8 cellular contexts compared by ENCODE assay signal in genomic region chr2:47309952-47310800, GRCh38. TPM values are rescaled to one million over a fixed set of nuclear protein-coding genes. Genes with fewer than 3 reads are reported as not detected.
DNase-seq lines count a peak whose midpoint lies in the region; ATAC-seq and TF ChIP-seq lines count a peak whose summit lies in the region.

No MANE protein-coding gene starts in this region.

- intact Hi-C loops in naive thymus-derived CD4-positive, alpha-beta T cell (cut with micrococcal nuclease), result no loop called here
- intact Hi-C loops in tibial artery (cut with DNase I; ENCODE audit: low total_unique reads), result no loop called here

- no peak overlapping the region for H3K4me3 ChIP-seq in GM23338
- H3K4me3 ChIP-seq in Loucy (ENCODE audit: low read length, poor library complexity, severe bottlenecking), result peak overlapping the region; percentile 16
- no peak overlapping the region for H3K4me3 ChIP-seq in naive thymus-derived CD4-positive, alpha-beta T cell (ENCODE audit: low read length)
- H3K4me3 ChIP-seq in tibial artery, result no peak overlapping the region

- ATAC-seq in GM23338, result peak; percentile 35
- ATAC-seq in central memory CD8-positive, alpha-beta T cell (replicated peaks; ENCODE audit: extremely low read depth, poor library complexity, severe bottlenecking), result no peak
- ATAC-seq in naive thymus-derived CD4-positive, alpha-beta T cell, result peak; percentile 76

- no peak overlapping the region for H3K4me2 ChIP-seq in GM23338
- H3K4me2 ChIP-seq in Loucy (ENCODE audit: low read depth, low read length, poor library complexity, severe bottlenecking), result peak overlapping the region; percentile 40

- H3K9me3 ChIP-seq in Loucy (ENCODE audit: insufficient read depth, low read depth, low read length) (no peaks in the 10 kb centered on the region), tibial artery (no peaks in the 10 kb centered on the region)
- H3K9me3 ChIP-seq in naive thymus-derived CD4-positive, alpha-beta T cell (ENCODE audit: control insufficient read depth in 2 of 3, low read length in 3 of 3), result no peaks in the 10 kb centered on the region

- no peak for TF ChIP-seq CTCF in GM23338 (conservative IDR thresholded peaks at IDR 0.05; ENCODE audit: low read depth in 2 of 2)
- TF ChIP-seq CTCF in Loucy (conservative IDR thresholded peaks at IDR 0.05; ENCODE audit: low read length), result no peak
- TF ChIP-seq CTCF in tibial artery (IDR thresholded peaks at IDR 0.05), result no peak

- H3K9me2 ChIP-seq in GM23338 (ENCODE audit: insufficient read depth) (no peaks in the 10 kb centered on the region), Loucy (replicated peaks; ENCODE audit: low read depth, low read length) (no peaks in the 10 kb centered on the region)

- no peaks in the 10 kb centered on the region for H3K36me3 Mint-ChIP-seq in GM23338 (ENCODE audit: low read depth)
- no peaks in the 10 kb centered on the region for H3K36me3 Mint-ChIP-seq in central memory CD8-positive, alpha-beta T cell (ENCODE audit: insufficient read depth)
- no peaks in the 10 kb centered on the region for H3K36me3 Mint-ChIP-seq in naive thymus-derived CD4-positive, alpha-beta T cell

- CTCF ChIA-PET in naive thymus-derived CD4-positive, alpha-beta T cell (lab: Charles Lee), result no interaction called here

- no peaks in the 10 kb centered on the region for H3K9me3 Mint-ChIP-seq in GM23338
- no peaks in the 10 kb centered on the region for H3K9me3 Mint-ChIP-seq in central memory CD8-positive, alpha-beta T cell
- H3K9me3 Mint-ChIP-seq in naive thymus-derived CD4-positive, alpha-beta T cell, result no peaks in the 10 kb centered on the region

- H3K27ac ChIP-seq in GM23338 (ENCODE audit: low read depth) (no peak overlapping the region; the same call in 1 of the 2 replicates), tibial artery (no peak overlapping the region)
- H3K27ac ChIP-seq in naive thymus-derived CD4-positive, alpha-beta T cell (ENCODE audit: low read depth, low read length), result no peak overlapping the region

- 0 out of 2 replicates have a peak overlapping the region, but pooled peaks have one; percentile 47 for H2AFZ ChIP-seq in GM23338
- H2AFZ ChIP-seq in Loucy (ENCODE audit: low read length), result peak overlapping the region; percentile 18; the same call in 1 of the 2 replicates

- peak overlapping the region; percentile 13 for H3K9ac ChIP-seq in Loucy (ENCODE audit: low read depth, low read length, poor library complexity, severe bottlenecking)

- H3K79me2 ChIP-seq in GM23338 (replicated peaks; ENCODE audit: insufficient read depth), result no peaks in the 10 kb centered on the region
- no peaks in the 10 kb centered on the region for H3K79me2 ChIP-seq in Loucy (ENCODE audit: insufficient read depth, low read length)

- H3K36me3 ChIP-seq in GM23338 (ENCODE audit: insufficient read depth) (no peaks in the 10 kb centered on the region), Loucy (ENCODE audit: insufficient read depth, low read length) (no peaks in the 10 kb centered on the region), tibial artery (no peaks in the 10 kb centered on the region)
- H3K36me3 ChIP-seq in naive thymus-derived CD4-positive, alpha-beta T cell (ENCODE audit: control insufficient read depth in 2 of 3, insufficient read depth in 3 of 3, low read length in 3 of 3), result no peaks in the 10 kb centered on the region

- H4K20me1 ChIP-seq in GM23338 (replicated peaks; ENCODE audit: insufficient read depth) (no peaks in the 10 kb centered on the region), Loucy (ENCODE audit: insufficient read depth, low read length, poor library complexity, severe bottlenecking) (no peaks in the 10 kb centered on the region)

- H3K27me3 ChIP-seq in GM23338 (ENCODE audit: insufficient read depth), result no peaks in the 10 kb centered on the region
- H3K27me3 ChIP-seq in Loucy (ENCODE audit: insufficient read depth, low read length, poor library complexity, severe bottlenecking), result no peaks in the 10 kb centered on the region
- no peaks in the 10 kb centered on the region for H3K27me3 ChIP-seq in naive thymus-derived CD4-positive, alpha-beta T cell (ENCODE audit: control insufficient read depth in 2 of 2, insufficient read depth in 2 of 2, low read length in 2 of 2)
- no peaks in the 10 kb centered on the region for H3K27me3 ChIP-seq in tibial artery

- H3K4me3 Mint-ChIP-seq in GM23338, result no peak overlapping the region
- no peak overlapping the region for H3K4me3 Mint-ChIP-seq in central memory CD8-positive, alpha-beta T cell
- H3K4me3 Mint-ChIP-seq in naive thymus-derived CD4-positive, alpha-beta T cell, result no peak overlapping the region

- peaks cover 8% of the 10 kb centered on the region for H3K27me3 Mint-ChIP-seq in GM23338 (ENCODE audit: insufficient read depth, low read depth, poor library complexity)
- peaks cover 10% of the 10 kb centered on the region for H3K27me3 Mint-ChIP-seq in central memory CD8-positive, alpha-beta T cell
- peaks cover 2 to 26% (median 7%) of the 10 kb centered on the region in 5 donors for H3K27me3 Mint-ChIP-seq in naive thymus-derived CD4-positive, alpha-beta T cell

- H3F3A ChIP-seq in GM23338 (replicated peaks; ENCODE audit: low read depth), result no peaks in the 10 kb centered on the region
- H3F3A ChIP-seq in Loucy (ENCODE audit: low read depth), result no peaks in the 10 kb centered on the region

- no peak overlapping the region for H3K27ac Mint-ChIP-seq in GM23338
- peak overlapping the region; percentile 42 for H3K27ac Mint-ChIP-seq in central memory CD8-positive, alpha-beta T cell (ENCODE audit: low read depth)
- H3K27ac Mint-ChIP-seq in naive thymus-derived CD4-positive, alpha-beta T cell, result no peak overlapping the region

- H3K4me1 Mint-ChIP-seq in GM23338, result peaks cover 19% of the 10 kb centered on the region
- H3K4me1 Mint-ChIP-seq in central memory CD8-positive, alpha-beta T cell, result no peaks in the 10 kb centered on the region
- peaks cover 0 to 11% (median 0%) of the 10 kb centered on the region in 7 donors for H3K4me1 Mint-ChIP-seq in naive thymus-derived CD4-positive, alpha-beta T cell

- POLR2A ChIA-PET in naive thymus-derived CD4-positive, alpha-beta T cell (lab: Charles Lee), result no interaction called here

- H3K4me1 ChIP-seq in GM23338 (ENCODE audit: insufficient read depth), result peaks cover 16% of the 10 kb centered on the region
- H3K4me1 ChIP-seq in Loucy (ENCODE audit: insufficient read depth, low read length, poor library complexity, severe bottlenecking), result peaks cover 14% of the 10 kb centered on the region
- H3K4me1 ChIP-seq in naive thymus-derived CD4-positive, alpha-beta T cell (ENCODE audit: control insufficient read depth in 2 of 2, insufficient read depth in 2 of 2, low read length in 2 of 2), result no peaks in the 10 kb centered on the region
- H3K4me1 ChIP-seq in tibial artery, result peaks cover 0 to 24% (median 14%) of the 10 kb centered on the region in 4 donors

- TF ChIP-seq POLR2A in GM15510 (IDR thresholded peaks at IDR 0.05; ENCODE audit: borderline replicate concordance, extremely low read depth, insufficient read length), result peak; percentile 43

- DNase-seq in GM23338 (ENCODE audit: low spot score), result peak; percentile 15
- no peak for DNase-seq in central memory CD8-positive, alpha-beta T cell (ENCODE audit: low spot score in 2 of 2)
- DNase-seq in naive thymus-derived CD4-positive, alpha-beta T cell, result no peak
- DNase-seq in tibial artery, result no peak
- DNase-seq in activated CD8-positive, alpha-beta memory T cell treated with anti-CD3 and anti-CD28 coated beads, Interleukin-2, amount 50 U/mL, for 48 hours, result no peak
- DNase-seq in stimulated activated CD8-positive, alpha-beta memory T cell treated with anti-CD3 and anti-CD28 coated beads, Interleukin-4, amount 100 ng/mL, for 48 hours, result no peak

TF ChIP-seq in GM23338, 12 proteins besides CTCF, POLR2A, EP300 and RAD21 (continues in another document):
- TF ChIP-seq ZNF114 (CRISPR knock-in tag; IDR thresholded peaks at IDR 0.05), result no peak

RNA-seq across cellular contexts. Expression of gene EPCAM, which starts 58.9 kb away (rescaled TPM):
- total RNA-seq in GM23338 (2014; rRNA removed; shearing (Covaris generic)), result 183 and 260 TPM in 2 replicates
- polyA plus RNA-seq in GM23338 (2016; fragmentation: Nextera tagmentation; extraction: Ambion mirVana), result 387 and 411 TPM in 2 replicates
- not detected for total RNA-seq in naive thymus-derived CD4-positive, alpha-beta T cell
- polyA plus RNA-seq in naive thymus-derived CD4-positive, alpha-beta T cell, result not detected

Comparison
In these comparisons a context has a peak if more than half of its experiments do, and no peak if none do; other contexts are left out.
1. RNA of gene EPCAM, which starts 58.9 kb away (total RNA-seq): 183 to 260 TPM in GM23338; not detected in naive thymus-derived CD4-positive, alpha-beta T cell; every median in the first group is over 100 times any median in the second.